In genomic region chr11:490930-491260, GRCh38 we compare ENCODE assay signal across 17 cellular contexts. TPM values are rescaled to one million over a fixed set of nuclear protein-coding genes. Genes with fewer than 3 reads are reported as not detected.
DNase-seq lines count a peak whose midpoint lies in the region; ATAC-seq, FAIRE-seq and TF ChIP-seq lines count a peak whose summit lies in the region.
"Had no signal": no experiment of that assay in that cellular context is flagged by ENCODE, and none has a peak within 500 bp of the region (broad histone marks: within the 10 kb centered on the region; RNA-seq: fewer than 3 reads in every experiment).

No MANE protein-coding gene starts in this region.

- no peak for ATAC-seq in HG03139 (IDR thresholded peaks at IDR 0.05; ENCODE audit: unreplicated experiment)

- no peaks in the 10 kb centered on the region for H3K27me3 ChIP-seq in H7 (ENCODE audit: control insufficient read depth, insufficient read depth, low read length)
- H3K27me3 ChIP-seq: BE2C had no signal

- intact Hi-C loops in kidney (cut with DNase I), result no loop called here

- H3K36me3 ChIP-seq in H7 (replicated peaks; ENCODE audit: control insufficient read depth, insufficient read depth, low read length) (peaks cover 2% of the 10 kb centered on the region), kidney (ENCODE audit: control insufficient read depth in 1 of 2, insufficient read depth in 2 of 2, low read length in 2 of 2) (peaks cover 4 to 9% of the 10 kb centered on the region in 2 donors)

- FAIRE-seq in kidney (lab: Jason Lieb, UNC), result no peak
- FAIRE-seq: A204.1, D721Med had no signal

- DNase-seq in H7 (peak; percentile 51), RWPE1 (ENCODE audit: low spot score) (no peak), kidney (peak; percentile 49), CD1c-positive myeloid dendritic cell (ENCODE audit: extremely low spot score) (no peak), NAMALWA (ENCODE audit: low spot score) (no peak)
- no peak for DNase-seq in stimulated activated CD4-positive, alpha-beta T cell treated with anti-CD3 and anti-CD28 coated beads, Interleukin-15, amount 100 ng/mL, for 24 hours
- DNase-seq: ACHN; BE2C; C1 segment of cervical spinal cord; Caco-2; CD4-positive, alpha-beta T cell; GDM1; GOT3 had no signal

- POLR2A ChIA-PET in RWPE1 (lab: Yijun Ruan, JAX; ENCODE audit: low non-redundant PET), result no interaction called here

- no peaks in the 10 kb centered on the region for H3K9me3 ChIP-seq in kidney (ENCODE audit: control insufficient read depth in 1 of 2, low read length in 2 of 2)
- H3K9me3 ChIP-seq: BE2C, Caco-2, HAP-1 had no signal

- H3K9ac ChIP-seq in kidney (ENCODE audit: low read length in 2 of 2), result no peak overlapping the region

- TF ChIP-seq CTCF in RWPE1 (conservative IDR thresholded peaks at IDR 0.05; ENCODE audit: low read depth) (no peak), kidney (IDR thresholded peaks at IDR 0.05; ENCODE audit: borderline replicate concordance, extremely low read depth, insufficient read depth) (no peak)

- no peak overlapping the region for H3K4me3 ChIP-seq in H7 (ENCODE audit: insufficient read depth, low read depth, low read length)
- H3K4me3 ChIP-seq in kidney (ENCODE audit: low read length in 2 of 2), result no peak overlapping the region
- H3K4me3 ChIP-seq: HAP-1 had no signal

- CTCF ChIA-PET in RWPE1 (lab: Yijun Ruan, JAX), result no interaction called here

- H3K4me1 ChIP-seq in kidney (ENCODE audit: control insufficient read depth in 1 of 2, insufficient read depth in 1 of 2, low read depth in 1 of 2, low read length in 2 of 2), result no peaks in the 10 kb centered on the region
- H3K4me1 ChIP-seq: BE2C, Caco-2, HAP-1 had no signal

- H3K27ac ChIP-seq in RWPE1 (peak overlapping the region; percentile 51; the same call in 1 of the 2 replicates), kidney (ENCODE audit: low read depth in 2 of 2, low read length in 2 of 2) (no peak overlapping the region)

RNA-seq across cellular contexts. Expression of gene RNH1, which starts 16.1 kb away (rescaled TPM):
- 98.9 and 104 TPM in 2 replicates for total RNA-seq in H7 (2014; rRNA removed; shearing (Covaris generic))
- total RNA-seq in kidney, result 191 TPM
- 171 TPM for polyA plus RNA-seq in kidney (ENCODE audit: insufficient read depth, low read depth, low replicate concordance)

RNA-seq across cellular contexts. Expression of gene PTDSS2, which starts 40.8 kb away (rescaled TPM):
- total RNA-seq in H7 (2014; rRNA removed; shearing (Covaris generic)), result 40.9 and 47.5 TPM in 2 replicates
- total RNA-seq in kidney, result 28.5 TPM
- 37.7 TPM for polyA plus RNA-seq in kidney (ENCODE audit: insufficient read depth, low read depth, low replicate concordance)

RNA-seq across cellular contexts. Expression of gene HRAS, which starts 44.5 kb away (rescaled TPM):
- 27.1 and 57.9 TPM in 2 replicates for total RNA-seq in H7 (2014; rRNA removed; shearing (Covaris generic))
- total RNA-seq in kidney, result 66.1 TPM
- polyA plus RNA-seq in kidney (ENCODE audit: insufficient read depth, low read depth, low replicate concordance), result 100 TPM

RNA-seq across cellular contexts. Expression of gene LRRC56, which starts 46.4 kb away (rescaled TPM):
- 1.3 and 1.5 TPM in 2 replicates for total RNA-seq in H7 (2014; rRNA removed; shearing (Covaris generic))
- 7.7 TPM for total RNA-seq in kidney
- polyA plus RNA-seq in kidney (ENCODE audit: insufficient read depth, low read depth, low replicate concordance), result 1.2 TPM

RNA-seq across cellular contexts. Expression of gene ANO9, which starts 49.1 kb away (rescaled TPM):
- total RNA-seq in H7 (2014; rRNA removed; shearing (Covaris generic)), result 0.83 and 2.2 TPM in 2 replicates
- total RNA-seq in kidney, result 21.8 TPM
- polyA plus RNA-seq in kidney (ENCODE audit: insufficient read depth, low read depth, low replicate concordance), result 11.3 TPM

Comparison
In these comparisons a context has a peak if more than half of its experiments do, and no peak if none do; other contexts are left out.
1. DNase-seq: peak in H7 (single experiment) and kidney (single experiment); none in RWPE1 (single experiment), stimulated activated CD4-positive, alpha-beta T cell treated with anti-CD3 and anti-CD28 coated beads, Interleukin-15, amount 100 ng/mL, for 24 hours (single experiment), CD1c-positive myeloid dendritic cell (single experiment) and NAMALWA (single experiment).